ENCODE assay signal across 9 cellular contexts in genomic region chr6:17583811-17584210, GRCh38. TPM values are rescaled to one million over a fixed set of nuclear protein-coding genes. Genes with fewer than 3 reads are reported as not detected.
DNase-seq lines count a peak whose midpoint lies in the region; ATAC-seq, FAIRE-seq and TF ChIP-seq lines count a peak whose summit lies in the region.
"Had no signal": no experiment of that assay in that cellular context is flagged by ENCODE, and none has a peak within 500 bp of the region (broad histone marks: within the 10 kb centered on the region; RNA-seq: fewer than 3 reads in every experiment).

No MANE protein-coding gene starts in this region.

- H3K79me1 ChIP-seq in mesenchymal stem cell (replicated peaks; ENCODE audit: low read length, poor library complexity, severe bottlenecking), result no peaks in the 10 kb centered on the region

- H3K27ac ChIP-seq in caudate nucleus (ENCODE audit: low read depth, low read length) (peak overlapping the region; percentile 39), mesenchymal stem cell (ENCODE audit: low read length, poor library complexity, severe bottlenecking) (peak overlapping the region; percentile 61), upper lobe of left lung (peak overlapping the region; percentile 44 to 78 (median 60))

- DNase-seq in activated CD8-positive, alpha-beta T cell treated with anti-CD3 and anti-CD28 coated beads for 36 hours, result peak; percentile 33
- DNase-seq in activated CD8-positive, alpha-beta T cell treated with anti-CD3 and anti-CD28 coated beads, Interleukin-2, amount 10 ng/mL, durations not matched to agents 7 days and 5 days, result no peak
- peak in 1 of 61 donors; percentile 7 for DNase-seq in caudate nucleus (lab: John Stamatoyannopoulos, UW)
- peak; percentile 78 for DNase-seq in mesenchymal stem cell
- DNase-seq in upper lobe of left lung, result no peak
- no peak for DNase-seq in cerebellar nuclear complex (lab: John Stamatoyannopoulos, UW)
- DNase-seq in NCI-H1092 treated with DMSO at 0.1 percent for 48 hours (lab: John Stamatoyannopoulos, UW), result no peak
- no peak for DNase-seq in urothelium cell line (ENCODE audit: low spot score)
- DNase-seq: left colon had no signal

- H3K36me3 ChIP-seq in mesenchymal stem cell (ENCODE audit: control insufficient read depth in 1 of 2, insufficient read depth in 2 of 2, low read depth in 1 of 2, low read length in 2 of 2), result no peaks in the 10 kb centered on the region
- H3K36me3 ChIP-seq in upper lobe of left lung, result no peaks in the 10 kb centered on the region

- no peaks in the 10 kb centered on the region for H3K9me3 Mint-ChIP-seq in activated CD8-positive, alpha-beta T cell treated with anti-CD3 and anti-CD28 coated beads for 36 hours
- no peaks in the 10 kb centered on the region for H3K9me3 Mint-ChIP-seq in activated CD8-positive, alpha-beta T cell treated with anti-CD3 and anti-CD28 coated beads, Interleukin-2, amount 10 ng/mL, durations not matched to agents 7 days and 5 days (ENCODE audit: insufficient read depth)

- intact Hi-C loops in activated CD8-positive, alpha-beta T cell treated with anti-CD3 and anti-CD28 coated beads for 36 hours (cut with micrococcal nuclease), result loop anchor here (1.0 to 5.0 kb wide), 2 partner anchors 233 to 428 kb away; no protein-coding TSS in a partner anchor

- TF ChIP-seq CTCF in activated CD8-positive, alpha-beta T cell treated with anti-CD3 and anti-CD28 coated beads for 36 hours (IDR thresholded peaks at IDR 0.05), result no peak
- no peak for TF ChIP-seq CTCF in upper lobe of left lung (IDR thresholded peaks at IDR 0.05)

- no peak overlapping the region for H4K8ac ChIP-seq in mesenchymal stem cell (ENCODE audit: low read length)

- no peak overlapping the region for H2BK12ac ChIP-seq in mesenchymal stem cell (ENCODE audit: low read length in 2 of 2)

- no peak overlapping the region for H3K27ac Mint-ChIP-seq in activated CD8-positive, alpha-beta T cell treated with anti-CD3 and anti-CD28 coated beads for 36 hours
- H3K27ac Mint-ChIP-seq in activated CD8-positive, alpha-beta T cell treated with anti-CD3 and anti-CD28 coated beads, Interleukin-2, amount 10 ng/mL, durations not matched to agents 7 days and 5 days, result no peak overlapping the region

- H3K27me3 ChIP-seq in mesenchymal stem cell (ENCODE audit: control insufficient read depth in 1 of 2, insufficient read depth in 1 of 2, low read length in 2 of 2), result no peaks in the 10 kb centered on the region
- no peaks in the 10 kb centered on the region for H3K27me3 ChIP-seq in upper lobe of left lung

- no peak overlapping the region for H2BK120ac ChIP-seq in mesenchymal stem cell (ENCODE audit: low read depth, low read length)

- WGBS in mesenchymal stem cell, result 21% methylated on average over 4 of the region's 5 CpGs
- WGBS in upper lobe of left lung, 2 donors, result 10 to 20% methylated on average over 5 of the region's 5 CpGs

- H3K4me1 ChIP-seq in mesenchymal stem cell (ENCODE audit: control insufficient read depth, insufficient read depth, low read depth, low read length) (peaks cover 4% of the 10 kb centered on the region), upper lobe of left lung (peaks cover 4 to 32% (median 10%) of the 10 kb centered on the region in 4 donors)

- H3K4me1 Mint-ChIP-seq in activated CD8-positive, alpha-beta T cell treated with anti-CD3 and anti-CD28 coated beads for 36 hours (ENCODE audit: low read depth), result peaks cover 8% of the 10 kb centered on the region
- peaks cover 7% of the 10 kb centered on the region for H3K4me1 Mint-ChIP-seq in activated CD8-positive, alpha-beta T cell treated with anti-CD3 and anti-CD28 coated beads, Interleukin-2, amount 10 ng/mL, durations not matched to agents 7 days and 5 days (ENCODE audit: low read depth)

- ATAC-seq in activated CD8-positive, alpha-beta T cell treated with anti-CD3 and anti-CD28 coated beads for 36 hours, result peak; percentile 28
- no peak for ATAC-seq in activated CD8-positive, alpha-beta T cell treated with anti-CD3 and anti-CD28 coated beads, Interleukin-2, amount 10 ng/mL, durations not matched to agents 7 days and 5 days
- no peak for ATAC-seq in upper lobe of left lung (ENCODE audit: low FRiP score in 2 of 2)

- no peak overlapping the region for H2BK15ac ChIP-seq in mesenchymal stem cell (ENCODE audit: low read depth, poor library complexity, severe bottlenecking)

- CTCF ChIA-PET in activated CD8-positive, alpha-beta T cell treated with anti-CD3 and anti-CD28 coated beads for 36 hours (lab: Charles Lee), result interaction anchor here (0.6 to 2.6 kb wide), 21 partner anchors 8 to 434 kb away, joined by 3 to 19 read pairs (median 4); no protein-coding TSS in a partner anchor
- CTCF ChIA-PET in activated CD8-positive, alpha-beta T cell treated with anti-CD3 and anti-CD28 coated beads, Interleukin-2, amount 10 ng/mL, durations not matched to agents 7 days and 5 days (lab: Charles Lee), result interaction anchor here (0.6 to 2.0 kb wide), 16 partner anchors 8 to 449 kb away, joined by 3 to 13 read pairs (median 4); no protein-coding TSS in a partner anchor

- H3K18ac ChIP-seq in mesenchymal stem cell (ENCODE audit: low read depth in 1 of 2, low read length in 2 of 2), result no peak overlapping the region

- H3K4me3 ChIP-seq in mesenchymal stem cell (ENCODE audit: insufficient read depth in 1 of 2, low read depth in 1 of 2, low read length in 2 of 2) (no peak overlapping the region), upper lobe of left lung (no peak overlapping the region)

- H4K91ac ChIP-seq in mesenchymal stem cell (ENCODE audit: low read length), result no peak overlapping the region

- POLR2A ChIA-PET in activated CD8-positive, alpha-beta T cell treated with anti-CD3 and anti-CD28 coated beads for 36 hours (lab: Charles Lee), result interaction anchor here (1.7 kb wide), 1 partner anchor 17 kb away, joined by 4 read pairs; no protein-coding TSS in a partner anchor
- POLR2A ChIA-PET in activated CD8-positive, alpha-beta T cell treated with anti-CD3 and anti-CD28 coated beads, Interleukin-2, amount 10 ng/mL, durations not matched to agents 7 days and 5 days (lab: Charles Lee), result interaction anchor here (0.6 kb wide), 2 partner anchors 16 to 253 kb away, joined by 3 read pairs; partner anchors contain the start of gene FAM8A1

- H3K9ac ChIP-seq in mesenchymal stem cell (ENCODE audit: low read length), result peak overlapping the region; percentile 71

- no peak overlapping the region for H2AFZ ChIP-seq in mesenchymal stem cell (ENCODE audit: low read depth, low read length)

- H3K23ac ChIP-seq in mesenchymal stem cell (ENCODE audit: low read length in 2 of 2), result no peak overlapping the region

- peak overlapping the region; percentile 57 for H2AK5ac ChIP-seq in mesenchymal stem cell (ENCODE audit: low read length, severe bottlenecking)

- no peak for TF ChIP-seq EP300 in upper lobe of left lung (IDR thresholded peaks at IDR 0.05)

- TF ChIP-seq POLR2A in upper lobe of left lung (IDR thresholded peaks at IDR 0.05), result no peak

- no peak overlapping the region for H3K4ac ChIP-seq in mesenchymal stem cell (ENCODE audit: low read depth in 1 of 2, low read length in 2 of 2)

- no peaks in the 10 kb centered on the region for H3K36me3 Mint-ChIP-seq in activated CD8-positive, alpha-beta T cell treated with anti-CD3 and anti-CD28 coated beads for 36 hours (ENCODE audit: low read depth)
- H3K36me3 Mint-ChIP-seq in activated CD8-positive, alpha-beta T cell treated with anti-CD3 and anti-CD28 coated beads, Interleukin-2, amount 10 ng/mL, durations not matched to agents 7 days and 5 days (ENCODE audit: low read depth), result no peaks in the 10 kb centered on the region

- H3K27me3 Mint-ChIP-seq in activated CD8-positive, alpha-beta T cell treated with anti-CD3 and anti-CD28 coated beads for 36 hours, result peaks cover 7% of the 10 kb centered on the region
- peaks cover 10% of the 10 kb centered on the region for H3K27me3 Mint-ChIP-seq in activated CD8-positive, alpha-beta T cell treated with anti-CD3 and anti-CD28 coated beads, Interleukin-2, amount 10 ng/mL, durations not matched to agents 7 days and 5 days (ENCODE audit: low read depth)

- H3K9me3 ChIP-seq in mesenchymal stem cell (ENCODE audit: control insufficient read depth, low read length), result no peaks in the 10 kb centered on the region
- H3K9me3 ChIP-seq in upper lobe of left lung, result no peaks in the 10 kb centered on the region

- H2BK5ac ChIP-seq in mesenchymal stem cell (ENCODE audit: low read depth, low read length, poor library complexity, severe bottlenecking), result no peak overlapping the region

- no peak overlapping the region for H3K4me2 ChIP-seq in mesenchymal stem cell (ENCODE audit: low read length, poor library complexity, severe bottlenecking)

- no peak overlapping the region for H3K4me3 Mint-ChIP-seq in activated CD8-positive, alpha-beta T cell treated with anti-CD3 and anti-CD28 coated beads for 36 hours
- H3K4me3 Mint-ChIP-seq in activated CD8-positive, alpha-beta T cell treated with anti-CD3 and anti-CD28 coated beads, Interleukin-2, amount 10 ng/mL, durations not matched to agents 7 days and 5 days, result no peak overlapping the region

- FAIRE-seq in urothelium cell line (lab: Jason Lieb, UNC), result no peak

- H3K14ac ChIP-seq in mesenchymal stem cell (ENCODE audit: low read length in 2 of 2), result no peak overlapping the region

RNA-seq across cellular contexts. Expression of gene FAM8A1, which starts 16.3 kb away (rescaled TPM):
- 1 to 10 TPM; 3.2 to 3.8 TPM for total RNA-seq in activated CD8-positive, alpha-beta T cell treated with anti-CD3 and anti-CD28 coated beads for 36 hours
- 1 to 10 TPM; 6.2 TPM for total RNA-seq in activated CD8-positive, alpha-beta T cell treated with anti-CD3 and anti-CD28 coated beads, Interleukin-2, amount 10 ng/mL, durations not matched to agents 7 days and 5 days
- 18.6 TPM for polyA plus RNA-seq in mesenchymal stem cell (2013, experiment 1 of 2)
- 20.3 TPM for polyA plus RNA-seq in mesenchymal stem cell (2013, experiment 2 of 2)
- total RNA-seq in upper lobe of left lung, result 10 to 100 TPM; 10.5 to 46.1 (median 24.7) TPM

Comparison
In these comparisons a context has a peak if more than half of its experiments do, and no peak if none do; other contexts are left out.
1. DNase-seq: peak in activated CD8-positive, alpha-beta T cell treated with anti-CD3 and anti-CD28 coated beads for 36 hours (single experiment) and mesenchymal stem cell (single experiment); none in activated CD8-positive, alpha-beta T cell treated with anti-CD3 and anti-CD28 coated beads, Interleukin-2, amount 10 ng/mL, durations not matched to agents 7 days and 5 days (single experiment), upper lobe of left lung (0 of 2), cerebellar nuclear complex (0 of 2), NCI-H1092 treated with DMSO at 0.1 percent for 48 hours (single experiment) and urothelium cell line (single experiment).
2. Peak in every context shown above with its lines, with median percentiles within 50 percentile points of each other: H3K27ac ChIP-seq.